1 cellular context compared by ENCODE assay signal in the genomic region with DNA sequence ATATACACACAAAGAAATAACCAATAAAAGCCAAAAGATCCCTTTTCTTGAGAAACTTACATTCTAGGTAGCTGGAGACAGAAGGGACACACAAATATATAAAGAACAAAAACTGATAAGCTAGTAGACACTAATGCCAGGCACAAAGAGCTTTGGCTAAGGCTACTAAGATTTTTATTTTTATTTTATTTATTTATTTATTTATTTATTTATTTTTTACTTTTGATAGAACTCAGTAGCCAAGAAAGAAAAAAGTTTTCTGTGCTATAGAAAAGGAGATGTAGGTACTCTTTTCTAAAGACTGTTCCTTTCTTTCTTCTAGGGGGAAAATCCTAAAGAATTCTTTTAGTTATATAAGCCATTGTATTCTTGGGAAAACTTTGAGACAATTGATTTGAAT.
A peak's percentile ranks its signal among the peaks of the same experiment; 100 is the strongest.
TF ChIP-seq lines count a peak whose summit lies in the region.

No MANE protein-coding gene starts in this region.

TF ChIP-seq in HEK293, 187 proteins besides CTCF, POLR2A, EP300 and RAD21 (continued from another document):
- TF ChIP-seq, protein P1, sequence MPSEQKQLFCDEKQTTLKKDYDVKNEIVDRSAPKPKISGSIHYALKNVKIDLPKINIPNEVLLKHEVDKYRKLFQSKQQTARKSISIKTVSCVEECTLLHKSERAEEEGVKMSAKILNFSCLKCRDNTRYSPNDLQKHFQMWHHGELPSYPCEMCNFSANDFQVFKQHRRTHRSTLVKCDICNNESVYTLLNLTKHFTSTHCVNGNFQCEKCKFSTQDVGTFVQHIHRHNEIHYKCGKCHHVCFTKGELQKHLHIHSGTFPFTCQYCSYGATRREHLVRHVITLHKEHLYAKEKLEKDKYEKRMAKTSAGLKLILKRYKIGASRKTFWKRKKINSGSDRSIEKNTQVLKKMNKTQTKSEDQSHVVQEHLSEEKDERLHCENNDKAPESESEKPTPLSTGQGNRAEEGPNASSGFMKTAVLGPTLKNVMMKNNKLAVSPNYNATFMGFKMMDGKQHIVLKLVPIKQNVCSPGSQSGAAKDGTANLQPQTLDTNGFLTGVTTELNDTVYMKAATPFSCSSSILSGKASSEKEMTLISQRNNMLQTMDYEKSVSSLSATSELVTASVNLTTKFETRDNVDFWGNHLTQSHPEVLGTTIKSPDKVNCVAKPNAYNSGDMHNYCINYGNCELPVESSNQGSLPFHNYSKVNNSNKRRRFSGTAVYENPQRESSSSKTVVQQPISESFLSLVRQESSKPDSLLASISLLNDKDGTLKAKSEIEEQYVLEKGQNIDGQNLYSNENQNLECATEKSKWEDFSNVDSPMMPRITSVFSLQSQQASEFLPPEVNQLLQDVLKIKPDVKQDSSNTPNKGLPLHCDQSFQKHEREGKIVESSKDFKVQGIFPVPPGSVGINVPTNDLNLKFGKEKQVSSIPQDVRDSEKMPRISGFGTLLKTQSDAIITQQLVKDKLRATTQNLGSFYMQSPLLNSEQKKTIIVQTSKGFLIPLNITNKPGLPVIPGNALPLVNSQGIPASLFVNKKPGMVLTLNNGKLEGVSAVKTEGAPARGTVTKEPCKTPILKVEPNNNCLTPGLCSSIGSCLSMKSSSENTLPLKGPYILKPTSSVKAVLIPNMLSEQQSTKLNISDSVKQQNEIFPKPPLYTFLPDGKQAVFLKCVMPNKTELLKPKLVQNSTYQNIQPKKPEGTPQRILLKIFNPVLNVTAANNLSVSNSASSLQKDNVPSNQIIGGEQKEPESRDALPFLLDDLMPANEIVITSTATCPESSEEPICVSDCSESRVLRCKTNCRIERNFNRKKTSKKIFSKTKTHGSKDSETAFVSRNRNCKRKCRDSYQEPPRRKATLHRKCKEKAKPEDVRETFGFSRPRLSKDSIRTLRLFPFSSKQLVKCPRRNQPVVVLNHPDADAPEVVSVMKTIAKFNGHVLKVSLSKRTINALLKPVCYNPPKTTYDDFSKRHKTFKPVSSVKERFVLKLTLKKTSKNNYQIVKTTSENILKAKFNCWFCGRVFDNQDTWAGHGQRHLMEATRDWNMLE (tag by site-specific recombination; conservative IDR thresholded peaks at IDR 0.05; ENCODE audit: low read depth) = peak; percentile 73
- TF ChIP-seq SCRT1 (tag by site-specific recombination; IDR thresholded peaks at IDR 0.05; ENCODE audit: borderline replicate concordance) (no peak), ZNF48 (tag by site-specific recombination; IDR thresholded peaks at IDR 0.05) (no peak)
